ENCODE assay signal across 9 cellular contexts in the genomic region with DNA sequence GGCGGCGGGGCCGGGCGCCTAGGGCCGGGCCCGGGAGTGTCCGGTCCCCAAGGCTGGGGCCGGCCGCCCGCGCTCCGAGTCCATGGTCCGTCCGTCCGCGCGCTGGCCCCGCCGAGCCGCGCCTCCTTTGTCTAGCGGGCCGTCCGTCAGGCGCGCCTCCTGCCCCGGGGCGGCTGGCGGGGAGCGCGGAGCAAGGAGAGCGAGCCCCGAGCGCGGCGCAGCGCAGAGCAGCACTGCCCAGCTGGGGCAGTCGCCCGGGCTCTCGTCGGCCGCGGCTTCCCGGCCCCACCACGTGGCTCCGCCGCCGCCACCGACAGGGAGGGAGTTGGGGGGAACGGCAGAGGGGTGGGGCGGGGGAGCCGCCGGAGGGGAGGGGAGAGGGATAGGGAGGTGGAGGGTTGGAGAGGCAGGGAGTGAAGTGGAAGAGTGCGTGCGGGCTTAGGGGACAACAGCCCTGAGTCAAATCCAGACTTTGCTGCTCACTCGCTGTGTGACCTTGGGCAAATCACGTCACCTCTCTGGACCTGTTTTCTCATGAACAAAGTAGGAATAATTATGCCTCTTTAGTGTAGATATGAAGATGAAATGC. TPM values are rescaled to one million over a fixed set of nuclear protein-coding genes. Genes with fewer than 3 reads are reported as not detected.
DNase-seq lines count a peak whose midpoint lies in the region; ATAC-seq and TF ChIP-seq lines count a peak whose summit lies in the region.
"Had no signal": no experiment of that assay in that cellular context is flagged by ENCODE, and none has a peak within 500 bp of the region (broad histone marks: within the 10 kb centered on the region; RNA-seq: fewer than 3 reads in every experiment).

Gene NKAIN1, minus strand, starts transcription at position 235 of the 589 bp plus-strand sequence. CDS start 340 bp downstream, outside the sequence.

- H3K36me3 Mint-ChIP-seq in endothelial cell (ENCODE audit: low read depth, unreplicated experiment), result peaks cover 7% of the 10 kb centered on the region
- H3K36me3 Mint-ChIP-seq in natural killer cell treated with Interleukin-12 subunit alpha and Interleukin-12 subunit beta and Interleukin-15 and Interleukin-18, amount 100 ng/mL, for 72 hours, result no peaks in the 10 kb centered on the region

- ATAC-seq in natural killer cell treated with Interleukin-12 subunit alpha and Interleukin-12 subunit beta and Interleukin-15 and Interleukin-18, amount 100 ng/mL, for 72 hours, result peak; percentile 39 to 50
- ATAC-seq in HG03571 (IDR thresholded peaks at IDR 0.05; ENCODE audit: unreplicated experiment), result no peak
- no peak for ATAC-seq in HG03196 (IDR thresholded peaks at IDR 0.05; ENCODE audit: unreplicated experiment)

- peak within 1 kb of the TSS; percentile 91 for H3K4me3 Mint-ChIP-seq in endothelial cell (ENCODE audit: unreplicated experiment)
- peak within 1 kb of the TSS; percentile 26 for H3K4me3 Mint-ChIP-seq in natural killer cell treated with Interleukin-12 subunit alpha and Interleukin-12 subunit beta and Interleukin-15 and Interleukin-18, amount 100 ng/mL, for 72 hours

- peaks cover 16% of the 10 kb centered on the region for H3K4me1 Mint-ChIP-seq in endothelial cell (ENCODE audit: unreplicated experiment)
- peaks cover 9 to 11% of the 10 kb centered on the region in 2 donors for H3K4me1 Mint-ChIP-seq in natural killer cell treated with Interleukin-12 subunit alpha and Interleukin-12 subunit beta and Interleukin-15 and Interleukin-18, amount 100 ng/mL, for 72 hours (ENCODE audit: low read depth in 2 of 2)

- peaks cover 18% of the 10 kb centered on the region for H3K27me3 Mint-ChIP-seq in endothelial cell (ENCODE audit: unreplicated experiment)
- peaks cover 40 to 48% of the 10 kb centered on the region in 2 donors for H3K27me3 Mint-ChIP-seq in natural killer cell treated with Interleukin-12 subunit alpha and Interleukin-12 subunit beta and Interleukin-15 and Interleukin-18, amount 100 ng/mL, for 72 hours

- no peaks in the 10 kb centered on the region for H3K9me3 Mint-ChIP-seq in endothelial cell (ENCODE audit: unreplicated experiment)
- H3K9me3 Mint-ChIP-seq in natural killer cell treated with Interleukin-12 subunit alpha and Interleukin-12 subunit beta and Interleukin-15 and Interleukin-18, amount 100 ng/mL, for 72 hours, result no peaks in the 10 kb centered on the region

- peak; percentile 35 to 48 for DNase-seq in NCI-H2081 (lab: John Stamatoyannopoulos, UW)
- DNase-seq in NCI-H2081 treated with DMSO at 0.1 percent for 48 hours (lab: John Stamatoyannopoulos, UW), result no peak
- DNase-seq in endothelial cell (ENCODE audit: low spot score), result peak; percentile 45
- DNase-seq in natural killer cell treated with Interleukin-12 subunit alpha and Interleukin-12 subunit beta and Interleukin-15 and Interleukin-18, amount 100 ng/mL, for 72 hours (ENCODE audit: low spot score), result no peak
- no peak for DNase-seq in GDM1 (lab: John Stamatoyannopoulos, UW)

- H3K27ac Mint-ChIP-seq in endothelial cell (ENCODE audit: unreplicated experiment), result no peak within 1 kb of the TSS
- H3K27ac Mint-ChIP-seq in natural killer cell treated with Interleukin-12 subunit alpha and Interleukin-12 subunit beta and Interleukin-15 and Interleukin-18, amount 100 ng/mL, for 72 hours, result no peak within 1 kb of the TSS

- TF ChIP-seq CTCF in endothelial cell (IDR thresholded peaks at IDR 0.05; ENCODE audit: unreplicated experiment), result no peak

TF ChIP-seq in PFSK-1, 5 proteins besides CTCF, POLR2A, EP300 and RAD21:
- TF ChIP-seq, protein P1, sequence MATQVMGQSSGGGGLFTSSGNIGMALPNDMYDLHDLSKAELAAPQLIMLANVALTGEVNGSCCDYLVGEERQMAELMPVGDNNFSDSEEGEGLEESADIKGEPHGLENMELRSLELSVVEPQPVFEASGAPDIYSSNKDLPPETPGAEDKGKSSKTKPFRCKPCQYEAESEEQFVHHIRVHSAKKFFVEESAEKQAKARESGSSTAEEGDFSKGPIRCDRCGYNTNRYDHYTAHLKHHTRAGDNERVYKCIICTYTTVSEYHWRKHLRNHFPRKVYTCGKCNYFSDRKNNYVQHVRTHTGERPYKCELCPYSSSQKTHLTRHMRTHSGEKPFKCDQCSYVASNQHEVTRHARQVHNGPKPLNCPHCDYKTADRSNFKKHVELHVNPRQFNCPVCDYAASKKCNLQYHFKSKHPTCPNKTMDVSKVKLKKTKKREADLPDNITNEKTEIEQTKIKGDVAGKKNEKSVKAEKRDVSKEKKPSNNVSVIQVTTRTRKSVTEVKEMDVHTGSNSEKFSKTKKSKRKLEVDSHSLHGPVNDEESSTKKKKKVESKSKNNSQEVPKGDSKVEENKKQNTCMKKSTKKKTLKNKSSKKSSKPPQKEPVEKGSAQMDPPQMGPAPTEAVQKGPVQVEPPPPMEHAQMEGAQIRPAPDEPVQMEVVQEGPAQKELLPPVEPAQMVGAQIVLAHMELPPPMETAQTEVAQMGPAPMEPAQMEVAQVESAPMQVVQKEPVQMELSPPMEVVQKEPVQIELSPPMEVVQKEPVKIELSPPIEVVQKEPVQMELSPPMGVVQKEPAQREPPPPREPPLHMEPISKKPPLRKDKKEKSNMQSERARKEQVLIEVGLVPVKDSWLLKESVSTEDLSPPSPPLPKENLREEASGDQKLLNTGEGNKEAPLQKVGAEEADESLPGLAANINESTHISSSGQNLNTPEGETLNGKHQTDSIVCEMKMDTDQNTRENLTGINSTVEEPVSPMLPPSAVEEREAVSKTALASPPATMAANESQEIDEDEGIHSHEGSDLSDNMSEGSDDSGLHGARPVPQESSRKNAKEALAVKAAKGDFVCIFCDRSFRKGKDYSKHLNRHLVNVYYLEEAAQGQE (IDR thresholded peaks at IDR 0.05; ENCODE audit: insufficient read depth in 1 of 2, low read depth in 2 of 2, low read length in 2 of 2), result no peak
- peak; percentile 15 for TF ChIP-seq FOXP2 (optimal IDR thresholded peaks at IDR 0.05; ENCODE audit: borderline replicate concordance, extremely low read depth, extremely low read length, insufficient read depth)

RNA-seq across cellular contexts. Expression of gene NKAIN1, which starts in this region (rescaled TPM):
- 25.7 TPM for polyA plus RNA-seq in PFSK-1 (2012; ENCODE audit: insufficient read length, low read depth)
- 3.7 TPM for total RNA-seq in endothelial cell (ENCODE audit: unreplicated experiment)
- not detected for total RNA-seq in natural killer cell treated with Interleukin-12 subunit alpha and Interleukin-12 subunit beta and Interleukin-15 and Interleukin-18, amount 100 ng/mL, for 72 hours
- total RNA-seq: activated CD8-positive, alpha-beta memory T cell treated with anti-CD3 and anti-CD28 coated beads for 36 hours had no signal

Comparison
In these comparisons a context has a peak if more than half of its experiments do, and no peak if none do; other contexts are left out.
1. DNase-seq: peak in NCI-H2081 (2 of 2) and endothelial cell (single experiment); none in NCI-H2081 treated with DMSO at 0.1 percent for 48 hours (single experiment), natural killer cell treated with Interleukin-12 subunit alpha and Interleukin-12 subunit beta and Interleukin-15 and Interleukin-18, amount 100 ng/mL, for 72 hours (single experiment) and GDM1 (single experiment).
2. Peak in ATAC-seq in natural killer cell treated with Interleukin-12 subunit alpha and Interleukin-12 subunit beta and Interleukin-15 and Interleukin-18, amount 100 ng/mL, for 72 hours; RNA of the gene not detected or under 1 TPM.